ENCODE assay signal across 1 cellular context in genomic region chr1:169112241-169112640, GRCh38.
TF ChIP-seq lines count a peak whose summit lies in the region.

No MANE protein-coding gene starts in this region.

TF ChIP-seq in H1, 55 proteins besides CTCF, POLR2A, EP300 and RAD21 (continued from another document):
- no peak for TF ChIP-seq CHD7 (IDR thresholded peaks at IDR 0.05; ENCODE audit: insufficient replicate concordance, low read length)
- no peak for TF ChIP-seq SRF (IDR thresholded peaks at IDR 0.05; ENCODE audit: low read depth, low read length)
- TF ChIP-seq NRF1 (IDR thresholded peaks at IDR 0.05; ENCODE audit: low read depth, low read length), result no peak
